Comparison of ENCODE assay signal across 10 cellular contexts in genomic region chr10:72688208-72688651, GRCh38. TPM values are rescaled to one million over a fixed set of nuclear protein-coding genes. Genes with fewer than 3 reads are reported as not detected.
DNase-seq lines count a peak whose midpoint lies in the region; ATAC-seq and TF ChIP-seq lines count a peak whose summit lies in the region.
"Had no signal": no experiment of that assay in that cellular context is flagged by ENCODE, and none has a peak within 500 bp of the region (broad histone marks: within the 10 kb centered on the region; RNA-seq: fewer than 3 reads in every experiment).

No MANE protein-coding gene starts in this region.

- H3K4me3 Mint-ChIP-seq in CD8-positive, alpha-beta memory T cell: no peak overlapping the region
- H3K4me3 Mint-ChIP-seq: activated CD4-positive, alpha-beta T cell treated with anti-CD3 and anti-CD28 coated beads, Interleukin-2, amount 10 ng/mL, durations not matched to agents 24 days and 14 days had no signal

- H3K36me3 ChIP-seq in mucosa of rectum (ENCODE audit: control insufficient read depth in 2 of 2, insufficient read depth in 2 of 2, low read length in 2 of 2) (no peaks in the 10 kb centered on the region), esophagus squamous epithelium (no peaks in the 10 kb centered on the region)
- H3K36me3 ChIP-seq in CD8-positive, alpha-beta memory T cell (ENCODE audit: insufficient read depth, low read length): no peaks in the 10 kb centered on the region
- H3K36me3 ChIP-seq: ascending aorta had no signal

- POLR2A ChIA-PET in CD8-positive, alpha-beta memory T cell (lab: Charles Lee): interaction anchor here (0.6 kb wide), 1 partner anchor 1119 kb away, joined by 4 read pairs; no protein-coding TSS in a partner anchor

- peak; percentile 44 for DNase-seq in AG09319 (ENCODE audit: extremely low read depth, low read depth)
- peak; percentile 39 for DNase-seq in HuH-7 (ENCODE audit: low spot score)
- DNase-seq in dedifferentiated amniotic fluid mesenchymal stem cell (ENCODE audit: extremely low spot score): peak; percentile 74
- no peak for DNase-seq in CD8-positive, alpha-beta memory T cell
- no peak for DNase-seq in esophagus squamous epithelium (lab: John Stamatoyannopoulos, UW)
- DNase-seq: activated CD4-positive, alpha-beta T cell treated with anti-CD3 and anti-CD28 coated beads, Interleukin-2, amount 10 ng/mL, durations not matched to agents 24 days and 14 days had no signal

- ATAC-seq in HG03196 (IDR thresholded peaks at IDR 0.05; ENCODE audit: unreplicated experiment) (no peak), HG02588 (IDR thresholded peaks at IDR 0.05; ENCODE audit: unreplicated experiment) (no peak)

- peak overlapping the region; percentile 71 to 82 for H3K27ac ChIP-seq in mucosa of rectum (ENCODE audit: low read depth in 2 of 2, low read length in 2 of 2)
- H3K27ac ChIP-seq in CD8-positive, alpha-beta memory T cell (ENCODE audit: low read depth, low read length): no peak overlapping the region
- peak overlapping the region in 2 of 4 donors; percentile 30 to 48 for H3K27ac ChIP-seq in esophagus squamous epithelium
- H3K27ac ChIP-seq: ascending aorta had no signal

- H3K27me3 ChIP-seq in mucosa of rectum (ENCODE audit: control insufficient read depth in 2 of 2, insufficient read depth in 2 of 2, low read length in 2 of 2): no peaks in the 10 kb centered on the region
- no peaks in the 10 kb centered on the region for H3K27me3 ChIP-seq in CD8-positive, alpha-beta memory T cell (ENCODE audit: insufficient read depth, low read length, poor library complexity, severe bottlenecking)
- H3K27me3 ChIP-seq in esophagus squamous epithelium: no peaks in the 10 kb centered on the region
- H3K27me3 ChIP-seq: ascending aorta had no signal

- TF ChIP-seq POLR2A in esophagus squamous epithelium (IDR thresholded peaks at IDR 0.05): no peak

- no peak overlapping the region for H3K27ac Mint-ChIP-seq in CD8-positive, alpha-beta memory T cell
- H3K27ac Mint-ChIP-seq: activated CD4-positive, alpha-beta T cell treated with anti-CD3 and anti-CD28 coated beads, Interleukin-2, amount 10 ng/mL, durations not matched to agents 24 days and 14 days had no signal

- peaks cover 12 to 13% (median 13%) of the 10 kb centered on the region in 3 donors for H3K4me1 Mint-ChIP-seq in CD8-positive, alpha-beta memory T cell

- H3K27me3 Mint-ChIP-seq in CD8-positive, alpha-beta memory T cell: peaks cover 7 to 20% of the 10 kb centered on the region in 2 donors

- H3K4me3 ChIP-seq in mucosa of rectum (ENCODE audit: low read length in 2 of 2) (no peak overlapping the region), esophagus squamous epithelium (no peak overlapping the region)
- no peak overlapping the region for H3K4me3 ChIP-seq in CD8-positive, alpha-beta memory T cell (ENCODE audit: low read length)
- H3K4me3 ChIP-seq: ascending aorta had no signal

- H3K9me3 ChIP-seq in mucosa of rectum (ENCODE audit: control insufficient read depth in 2 of 2, low read length in 2 of 2): no peaks in the 10 kb centered on the region
- H3K9me3 ChIP-seq in CD8-positive, alpha-beta memory T cell (ENCODE audit: low read length): no peaks in the 10 kb centered on the region
- H3K9me3 ChIP-seq in esophagus squamous epithelium: no peaks in the 10 kb centered on the region
- H3K9me3 ChIP-seq: ascending aorta had no signal

- no peak for TF ChIP-seq CTCF in AG09319 (IDR thresholded peaks at IDR 0.05; ENCODE audit: low read depth, low read length)
- no peak for TF ChIP-seq CTCF in esophagus squamous epithelium (IDR thresholded peaks at IDR 0.05)

- CTCF ChIA-PET in CD8-positive, alpha-beta memory T cell (lab: Charles Lee): no interaction called here

- intact Hi-C loops in esophagus squamous epithelium (cut with DNase I): no loop called here

- no peaks in the 10 kb centered on the region for H3K9me3 Mint-ChIP-seq in CD8-positive, alpha-beta memory T cell
- H3K9me3 Mint-ChIP-seq: activated CD4-positive, alpha-beta T cell treated with anti-CD3 and anti-CD28 coated beads, Interleukin-2, amount 10 ng/mL, durations not matched to agents 24 days and 14 days had no signal

- peaks cover 0 to 6% (median 0%) of the 10 kb centered on the region in 3 donors for H3K36me3 Mint-ChIP-seq in CD8-positive, alpha-beta memory T cell

- no peak overlapping the region for H3K9ac ChIP-seq in mucosa of rectum (ENCODE audit: low read depth in 1 of 2, low read length in 2 of 2)

- WGBS in esophagus squamous epithelium, 2 donors: 18 to 30% methylated on average over 2 of the region's 2 CpGs

- H3K4me1 ChIP-seq in mucosa of rectum (ENCODE audit: control insufficient read depth in 2 of 2, insufficient read depth in 2 of 2, low read length in 2 of 2) (peaks cover 6 to 37% of the 10 kb centered on the region in 2 donors), esophagus squamous epithelium (peaks cover 3 to 35% (median 9%) of the 10 kb centered on the region in 3 donors)
- peaks cover 12% of the 10 kb centered on the region for H3K4me1 ChIP-seq in CD8-positive, alpha-beta memory T cell (ENCODE audit: insufficient read depth, low read length)

RNA-seq across cellular contexts. Expression of gene MCU, which starts 3.7 kb away (rescaled TPM):
- total RNA-seq in CD8-positive, alpha-beta memory T cell: 10 to 100 TPM; 14.9 to 17.6 TPM
- 7.9 TPM for polyA plus RNA-seq in CD8-positive, alpha-beta memory T cell
- total RNA-seq in esophagus squamous epithelium: 10 to 100 TPM; 19.9 to 30.0 (median 23.4) TPM

Comparison
In these comparisons a context has a peak if more than half of its experiments do, and no peak if none do; other contexts are left out.
1. DNase-seq: peak in AG09319 (single experiment), HuH-7 (single experiment) and dedifferentiated amniotic fluid mesenchymal stem cell (single experiment); none in CD8-positive, alpha-beta memory T cell (0 of 5) and esophagus squamous epithelium (single experiment).